Comparison of ENCODE assay signal across 1 cellular context in the genomic region with DNA sequence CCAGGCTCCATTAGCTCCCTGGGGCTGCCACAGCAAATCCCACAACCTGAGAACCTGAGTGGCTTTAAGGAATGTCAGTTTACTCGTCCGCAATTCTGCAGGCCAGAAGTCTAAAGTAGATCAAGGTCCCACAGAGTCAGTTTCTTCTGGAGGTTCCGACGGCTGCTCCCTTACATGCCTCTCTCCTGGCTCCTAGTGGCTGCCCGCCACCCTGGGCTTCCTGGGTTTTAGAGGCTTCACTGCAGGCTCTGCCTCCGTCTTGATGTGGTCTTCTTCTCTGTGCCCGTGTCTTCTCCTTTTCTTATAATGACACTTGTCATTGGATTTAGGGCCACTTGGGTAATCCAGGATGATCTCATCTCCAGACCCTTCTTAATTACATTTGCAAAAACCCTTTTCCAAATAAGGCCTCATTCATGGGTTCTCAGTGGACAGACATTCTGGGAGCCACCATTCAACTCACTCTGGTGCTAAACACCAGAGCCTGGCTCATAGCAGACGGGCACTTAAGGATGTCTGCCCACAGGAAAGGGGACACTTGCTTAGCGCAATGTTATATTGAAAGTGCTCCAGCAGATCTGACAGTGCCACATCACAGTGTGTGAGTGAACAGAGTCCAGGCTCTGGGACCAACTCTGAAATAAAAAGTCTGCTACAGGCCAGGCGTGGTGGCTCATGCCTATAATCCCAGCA.
TF ChIP-seq lines count a peak whose summit lies in the region.

No MANE protein-coding gene starts in this region.

TF ChIP-seq in K562, 482 proteins besides CTCF, POLR2A, EP300 and RAD21 (continued from another document):
- TF ChIP-seq ZBTB12 (CRISPR knock-in tag; IDR thresholded peaks at IDR 0.05), result no peak
- no peak for TF ChIP-seq ZNF184 (CRISPR knock-in tag; IDR thresholded peaks at IDR 0.05)
- no peak for TF ChIP-seq DPF2 (IDR thresholded peaks at IDR 0.05)
- no peak for TF ChIP-seq RUNX1 (IDR thresholded peaks at IDR 0.05; ENCODE audit: low read depth)
- TF ChIP-seq HDAC3 (IDR thresholded peaks at IDR 0.05; ENCODE audit: borderline replicate concordance, partially characterized antibody), result no peak
- TF ChIP-seq ZNF695 (CRISPR knock-in tag; IDR thresholded peaks at IDR 0.05), result no peak
- TF ChIP-seq ZNF518B (CRISPR knock-in tag; IDR thresholded peaks at IDR 0.05), result no peak
TF ChIP-seq in K562: peak in this region for 0.
